Comparison of ENCODE assay signal across 8 cellular contexts in genomic region chr5:142748568-142749249, GRCh38. TPM values are rescaled to one million over a fixed set of nuclear protein-coding genes. Genes with fewer than 3 reads are reported as not detected.
DNase-seq lines count a peak whose midpoint lies in the region; ATAC-seq and TF ChIP-seq lines count a peak whose summit lies in the region.

No MANE protein-coding gene starts in this region.

- H3K9me3 ChIP-seq in CD4-positive, alpha-beta memory T cell (ENCODE audit: control insufficient read depth in 1 of 2, low read length in 2 of 2), result no peaks in the 10 kb centered on the region
- no peaks in the 10 kb centered on the region for H3K9me3 ChIP-seq in WERI-Rb-1 (ENCODE audit: severe bottlenecking)
- no peaks in the 10 kb centered on the region for H3K9me3 ChIP-seq in upper lobe of right lung

- H3K9me3 Mint-ChIP-seq in CD4-positive, alpha-beta memory T cell, result no peaks in the 10 kb centered on the region
- no peaks in the 10 kb centered on the region for H3K9me3 Mint-ChIP-seq in natural killer cell

- no peak overlapping the region for H3K4me3 ChIP-seq in CD4-positive, alpha-beta memory T cell (ENCODE audit: low read length in 2 of 2)
- H3K4me3 ChIP-seq in HL-60 (replicated peaks; ENCODE audit: insufficient read depth, low read length) (no peak overlapping the region), WERI-Rb-1 (ENCODE audit: low read depth, low read length) (no peak overlapping the region), upper lobe of right lung (no peak overlapping the region)

- TF ChIP-seq CTCF in HL-60 (IDR thresholded peaks at IDR 0.05; ENCODE audit: insufficient read depth, low read length) (peak; percentile 38), WERI-Rb-1 (IDR thresholded peaks at IDR 0.05; ENCODE audit: low read depth, low read length) (peak; percentile 72), natural killer cell (IDR thresholded peaks at IDR 0.05) (peak; percentile 74), upper lobe of right lung (IDR thresholded peaks at IDR 0.05) (peak; percentile 61)

- CTCF ChIA-PET in CD4-positive, alpha-beta memory T cell (lab: Charles Lee; ENCODE audit: partially characterized antibody), result interaction anchor here (0.6 to 12.8 kb wide), 30 partner anchors 10 to 1373 kb away, joined by 3 to 354 read pairs (median 4); partner anchors contain the start of gene ARHGAP26

- no peak overlapping the region for H3K27ac ChIP-seq in CD4-positive, alpha-beta memory T cell (ENCODE audit: low read depth, low read length)
- H3K27ac ChIP-seq in HL-60 (replicated peaks) (no peak overlapping the region), WERI-Rb-1 (no peak overlapping the region), upper lobe of right lung (no peak overlapping the region)

- DNase-seq in CD4-positive, alpha-beta memory T cell, result peak in 4 of 5 donors; percentile 40 to 49 (median 45)
- peak in 1 of 2 experiments; percentile 45 for DNase-seq in HL-60 (ENCODE audit: low read depth in 1 of 2, low spot score in 1 of 2)
- DNase-seq in WERI-Rb-1, result peak; percentile 38
- DNase-seq in cerebellar cortex (ENCODE audit: low spot score), result peak; percentile 82
- peak; percentile 42 for DNase-seq in natural killer cell
- DNase-seq in upper lobe of right lung, result peak; percentile 70
- DNase-seq in NCI-H345 treated with DMSO at 0.1 percent for 48 hours (lab: John Stamatoyannopoulos, UW; ENCODE audit: unreplicated experiment), result no peak

- H3K4me1 Mint-ChIP-seq in CD4-positive, alpha-beta memory T cell, result peaks cover 0 to 11% (median 0%) of the 10 kb centered on the region in 4 donors
- peaks cover 14 to 23% of the 10 kb centered on the region in 2 donors for H3K4me1 Mint-ChIP-seq in natural killer cell

- no peak overlapping the region for H3K4me3 Mint-ChIP-seq in CD4-positive, alpha-beta memory T cell
- H3K4me3 Mint-ChIP-seq in natural killer cell, result no peak overlapping the region

- H3K4me1 ChIP-seq in CD4-positive, alpha-beta memory T cell (ENCODE audit: insufficient read depth, low read length), result no peaks in the 10 kb centered on the region
- H3K4me1 ChIP-seq in upper lobe of right lung, result peaks cover 13% of the 10 kb centered on the region

- no peak overlapping the region for H3K27ac Mint-ChIP-seq in CD4-positive, alpha-beta memory T cell
- H3K27ac Mint-ChIP-seq in natural killer cell, result no peak overlapping the region

- intact Hi-C loops in CD4-positive, alpha-beta memory T cell (cut with micrococcal nuclease), result loop anchor here (1.0 to 2.0 kb wide), 6 partner anchors 22 to 1077 kb away; partner anchors contain the start of gene ARHGAP26
- intact Hi-C loops in natural killer cell (cut with micrococcal nuclease) (loop anchor here (1.0 to 2.0 kb wide), 3 partner anchors 119 to 140 kb away; no protein-coding TSS in a partner anchor), upper lobe of right lung (cut with DNase I) (no loop called here)

- peaks cover 0 to 6% of the 10 kb centered on the region in 2 donors for H3K27me3 Mint-ChIP-seq in CD4-positive, alpha-beta memory T cell
- H3K27me3 Mint-ChIP-seq in natural killer cell (ENCODE audit: low read depth in 2 of 2), result no peaks in the 10 kb centered on the region

- ATAC-seq in natural killer cell, result peak; percentile 64 to 82 (median 66)
- ATAC-seq in upper lobe of right lung, result peak; percentile 80
- no peak for ATAC-seq in HG02981 (IDR thresholded peaks at IDR 0.05; ENCODE audit: unreplicated experiment)

- POLR2A ChIA-PET in CD4-positive, alpha-beta memory T cell (lab: Charles Lee; ENCODE audit: partially characterized antibody), result interaction anchor here (0.6 to 1.3 kb wide), 5 partner anchors 10 to 140 kb away, joined by 3 read pairs; no protein-coding TSS in a partner anchor

- H3K27me3 ChIP-seq in CD4-positive, alpha-beta memory T cell (ENCODE audit: insufficient read depth, low read length), result no peaks in the 10 kb centered on the region
- H3K27me3 ChIP-seq in HL-60 (ENCODE audit: insufficient read depth, poor library complexity, severe bottlenecking) (no peaks in the 10 kb centered on the region), WERI-Rb-1 (ENCODE audit: insufficient read depth, low read depth, severe bottlenecking) (no peaks in the 10 kb centered on the region), upper lobe of right lung (no peaks in the 10 kb centered on the region)

- no peaks in the 10 kb centered on the region for H3K36me3 Mint-ChIP-seq in CD4-positive, alpha-beta memory T cell
- no peaks in the 10 kb centered on the region for H3K36me3 Mint-ChIP-seq in natural killer cell

- H3K36me3 ChIP-seq in CD4-positive, alpha-beta memory T cell (ENCODE audit: insufficient read depth, low read length), result no peaks in the 10 kb centered on the region
- no peaks in the 10 kb centered on the region for H3K36me3 ChIP-seq in WERI-Rb-1
- H3K36me3 ChIP-seq in upper lobe of right lung, result no peaks in the 10 kb centered on the region

RNA-seq across cellular contexts. Expression of gene ARHGAP26, which starts 21.5 kb away (rescaled TPM):
- 10 to 100 TPM; 22.6 to 22.7 TPM for total RNA-seq in CD4-positive, alpha-beta memory T cell
- 10 to 100 TPM in 1 of 2 donors, 1 to 10 TPM in 1; 2.0 to 11.9 TPM for polyA plus RNA-seq in CD4-positive, alpha-beta memory T cell
- 100 to 1,000 TPM; 153 to 159 (median 158) TPM for total RNA-seq in natural killer cell
- total RNA-seq in upper lobe of right lung, result 35.4 TPM
